ENCODE assay signal across 18 cellular contexts in the genomic region with DNA sequence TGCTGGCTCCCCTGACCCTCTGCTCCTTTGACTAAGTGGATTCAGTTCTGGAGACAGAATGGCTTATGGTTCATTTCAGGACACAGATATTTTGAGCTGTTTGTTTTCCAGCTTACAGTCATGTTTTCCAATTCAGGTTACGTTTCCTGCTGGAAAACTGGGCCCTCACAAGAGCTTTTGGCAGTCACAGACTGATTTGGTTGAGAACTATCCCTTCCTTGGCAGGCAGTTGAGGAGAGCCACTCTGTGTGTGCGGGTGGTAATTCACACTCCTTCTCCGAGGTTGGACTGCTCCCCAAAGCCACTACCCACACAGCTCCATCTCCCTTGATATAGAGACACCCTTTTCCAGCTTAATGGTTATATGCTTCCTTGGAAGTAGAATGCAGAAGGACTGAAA.
DNase-seq lines count a peak whose midpoint lies in the region; ATAC-seq and TF ChIP-seq lines count a peak whose summit lies in the region.
"Had no signal": no experiment of that assay in that cellular context is flagged by ENCODE, and none has a peak within 500 bp of the region (broad histone marks: within the 10 kb centered on the region; RNA-seq: fewer than 3 reads in every experiment).

No MANE protein-coding gene starts in this region.

- no peaks in the 10 kb centered on the region for H3K4me1 ChIP-seq in testis
- H3K4me1 ChIP-seq: SJSA1 had no signal

- intact Hi-C loops in Right ventricle myocardium superior (cut with DNase I) = no loop called here
- intact Hi-C loops in cardiac septum (cut with DNase I) = no loop called here
- intact Hi-C loops in left cardiac atrium (cut with DNase I) = no loop called here
- intact Hi-C loops in testis (cut with DNase I; ENCODE audit: low total_unique reads) = no loop called here
- intact Hi-C loops in lower leg skin (cut with DNase I; ENCODE audit: low total_unique reads) = no loop called here

- no peak for TF ChIP-seq CTCF in neural crest cell (conservative IDR thresholded peaks at IDR 0.05)
- no peak for TF ChIP-seq CTCF in testis (IDR thresholded peaks at IDR 0.05)
- TF ChIP-seq CTCF in lower leg skin (IDR thresholded peaks at IDR 0.05) = no peak

- H3K36me3 Mint-ChIP-seq in neural crest cell (ENCODE audit: low read depth) = peaks cover 6% of the 10 kb centered on the region

- no peak overlapping the region for H3K27ac ChIP-seq in testis
- H3K27ac ChIP-seq: SJSA1 had no signal

- WGBS in testis, 2 donors = 44 to 52% methylated on average over 3 of the region's 3 CpGs
- WGBS in lower leg skin, 2 donors = 24 to 49% methylated on average over 3 of the region's 3 CpGs

- no peaks in the 10 kb centered on the region for H3K36me3 ChIP-seq in testis (ENCODE audit: low read depth, missing control alignments)
- H3K36me3 ChIP-seq: SJSA1 had no signal

- H3K4me3 ChIP-seq in testis (no peak overlapping the region), lower leg skin (ENCODE audit: low read depth, poor library complexity, severe bottlenecking) (no peak overlapping the region)
- H3K4me3 ChIP-seq: SJSA1 had no signal

- H3K4me3 Mint-ChIP-seq in neural crest cell = peak overlapping the region; percentile 4
- H3K4me3 Mint-ChIP-seq: CD4-positive, alpha-beta T cell had no signal

- ATAC-seq in Right ventricle myocardium superior (ENCODE audit: poor library complexity) = peak; percentile 94
- ATAC-seq in left cardiac atrium = peak; percentile 66 to 93
- no peak for ATAC-seq in HG03097 (IDR thresholded peaks at IDR 0.05; ENCODE audit: low FRiP score, unreplicated experiment)
- ATAC-seq: PC-3 had no signal

- H3K4me1 Mint-ChIP-seq in neural crest cell = peaks cover 45% of the 10 kb centered on the region

- H3K27me3 ChIP-seq in testis = no peaks in the 10 kb centered on the region
- H3K27me3 ChIP-seq: SJSA1 had no signal

- no peaks in the 10 kb centered on the region for H3K27me3 Mint-ChIP-seq in neural crest cell (ENCODE audit: low read depth)
- H3K27me3 Mint-ChIP-seq: CD4-positive, alpha-beta T cell had no signal

- H3K9me3 ChIP-seq in testis = no peaks in the 10 kb centered on the region
- H3K9me3 ChIP-seq: SJSA1 had no signal

- H3K9me3 Mint-ChIP-seq in neural crest cell = peaks cover 20% of the 10 kb centered on the region

- DNase-seq in Right ventricle myocardium superior (peak; percentile 67), cardiac septum (ENCODE audit: low spot score) (no peak), left cardiac atrium (peak; percentile 32), neural crest cell (ENCODE audit: low read depth, low spot score) (no peak), testis (peak; percentile 34), ecto neural progenitor cell (ENCODE audit: low spot score) (no peak), lower leg skin (ENCODE audit: low spot score in 2 of 2) (no peak)
- DNase-seq: CD4-positive, alpha-beta T cell; DMS153; GF-D8; GOT3; NCI-H1092 treated with DMSO at 0.1 percent for 48 hours; NCI-H1694; NCI-H2081 treated with DMSO at 0.1 percent for 48 hours; NCI-H510A; PC-3 had no signal

- peak overlapping the region; percentile 78 for H3K27ac Mint-ChIP-seq in neural crest cell (ENCODE audit: unreplicated experiment)
- H3K27ac Mint-ChIP-seq: CD4-positive, alpha-beta T cell had no signal

- TF ChIP-seq POLR2A in testis (IDR thresholded peaks at IDR 0.05) = no peak
- TF ChIP-seq POLR2A in lower leg skin (IDR thresholded peaks at IDR 0.05) = no peak

Comparison
In these comparisons a context has a peak if more than half of its experiments do, and no peak if none do; other contexts are left out.
1. DNase-seq: peak in Right ventricle myocardium superior (single experiment), left cardiac atrium (single experiment) and testis (single experiment); none in cardiac septum (single experiment), neural crest cell (single experiment), ecto neural progenitor cell (single experiment) and lower leg skin (0 of 2).